Comparison of ENCODE assay signal across 28 cellular contexts in genomic region chrX:154758696-154759095, GRCh38. TPM values are rescaled to one million over a fixed set of nuclear protein-coding genes. Genes with fewer than 3 reads are reported as not detected.
"Had no signal": no experiment of that assay in that cellular context is flagged by ENCODE, and none has a peak within 500 bp of the region (broad histone marks: within the 10 kb centered on the region; RNA-seq: fewer than 3 reads in every experiment).

No MANE protein-coding gene starts in this region.

- H3K27me3 ChIP-seq: ascending aorta, esophagus muscularis mucosa, foreskin keratinocyte, gastrocnemius medialis had no signal

- H3K36me3 ChIP-seq: ascending aorta, breast epithelium, cardiac muscle cell, esophagus muscularis mucosa, gastrocnemius medialis had no signal

- DNase-seq: activated CD4-positive, alpha-beta memory T cell treated with anti-CD3 and anti-CD28 coated beads for 36 hours; activated CD4-positive, alpha-beta T cell treated with anti-CD3 and anti-CD28 coated beads for 36 hours; activated CD4-positive, alpha-beta T cell treated with anti-CD3 and anti-CD28 coated beads, Interleukin-2, amount 10 ng/mL, durations not matched to agents 24 days and 14 days; activated CD4-positive, CD25-positive, alpha-beta regulatory T cell; activated CD4-positive, CD25-positive, alpha-beta regulatory T cell treated with anti-CD3 and anti-CD28 coated beads, Interleukin-2, amount 50 U/mL, for 72 hours; activated CD8-positive, alpha-beta memory T cell treated with anti-CD3 and anti-CD28 coated beads, Interleukin-2, amount 10 ng/mL, durations not matched to agents 7 days and 5 days; activated CD8-positive, alpha-beta memory T cell treated with anti-CD3 and anti-CD28 coated beads, Interleukin-2, amount 50 U/mL, for 4 hours; activated CD8-positive, alpha-beta T cell treated with anti-CD3 and anti-CD28 coated beads, Interleukin-2, amount 10 ng/mL, durations not matched to agents 7 days and 5 days; activated gamma-delta T cell; activated naive CD4-positive, alpha-beta T cell; activated naive CD4-positive, alpha-beta T cell treated with anti-CD3 and anti-CD28 coated beads, Interleukin-2, amount 10 ng/mL, durations not matched to agents 7 days and 5 days; activated naive CD8-positive, alpha-beta T cell treated with anti-CD3 and anti-CD28 coated beads, Interleukin-2, amount 10 ng/mL, durations not matched to agents 7 days and 5 days; activated T-cell treated with anti-CD3 and anti-CD28 coated beads, Interleukin-2, amount 50 U/mL, for 1 hour; activated T-cell treated with anti-CD3 and anti-CD28 coated beads, Interleukin-2, amount 50 U/mL, for 48 hours; dorsolateral prefrontal cortex; effector memory CD4-positive, alpha-beta T cell; endodermal cell; erythroblast; foreskin keratinocyte; gastrocnemius medialis; glutamatergic neuron; T-helper 2 cell had no signal

- H3K4me1 ChIP-seq: ascending aorta, breast epithelium, foreskin keratinocyte had no signal

- ATAC-seq: activated CD4-positive, alpha-beta T cell treated with anti-CD3 and anti-CD28 coated beads for 36 hours; activated CD8-positive, alpha-beta memory T cell treated with anti-CD3 and anti-CD28 coated beads, Interleukin-2, amount 10 ng/mL, durations not matched to agents 7 days and 5 days; activated CD8-positive, alpha-beta T cell treated with anti-CD3 and anti-CD28 coated beads, Interleukin-2, amount 10 ng/mL, durations not matched to agents 7 days and 5 days; activated naive CD4-positive, alpha-beta T cell treated with anti-CD3 and anti-CD28 coated beads, Interleukin-2, amount 50 U/mL, for 72 hours; foreskin keratinocyte; gastrocnemius medialis had no signal

- H3K27ac ChIP-seq: ascending aorta, breast epithelium, cardiac muscle cell, coronary artery, dorsolateral prefrontal cortex, esophagus muscularis mucosa, foreskin keratinocyte, gastrocnemius medialis had no signal

- H3K4me3 ChIP-seq: ascending aorta, breast epithelium, cardiac muscle cell, coronary artery, dorsolateral prefrontal cortex, esophagus muscularis mucosa, gastrocnemius medialis had no signal

- H3K9me3 ChIP-seq: ascending aorta, breast epithelium, esophagus muscularis mucosa, gastrocnemius medialis had no signal

RNA-seq across cellular contexts. Expression of gene GAB3, which starts 7.8 kb away (rescaled TPM):
- polyA plus RNA-seq: cardiac muscle cell had no signal
